19 cellular contexts compared by ENCODE assay signal in the genomic region with DNA sequence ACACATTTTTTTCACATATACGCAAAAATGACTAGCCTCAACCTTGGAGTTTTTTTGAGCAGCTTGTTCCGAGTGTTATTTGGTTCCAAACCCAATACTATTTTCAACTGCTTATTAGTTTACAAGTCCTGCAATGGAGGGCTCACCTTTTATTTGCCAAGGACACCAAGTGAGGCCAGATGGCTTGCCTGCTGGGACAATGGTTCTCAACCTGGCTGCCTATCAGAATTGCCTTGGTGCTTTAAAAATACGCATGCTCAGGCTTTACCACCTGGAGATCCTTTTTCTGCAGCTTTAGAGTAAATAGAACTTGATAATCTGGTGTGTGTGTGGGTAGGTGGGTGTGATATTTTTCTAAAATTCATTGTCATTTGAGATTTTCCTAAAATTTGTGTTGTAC.
"Had no signal": no experiment of that assay in that cellular context is flagged by ENCODE, and none has a peak within 500 bp of the region (broad histone marks: within the 10 kb centered on the region; RNA-seq: fewer than 3 reads in every experiment).

No MANE protein-coding gene starts in this region.

- H3K4me1 Mint-ChIP-seq: activated B cell treated with CpG ODN at 0.5 μM for 24 hours; activated naive CD8-positive, alpha-beta T cell treated with anti-CD3 and anti-CD28 coated beads, Interleukin-2, amount 10 ng/mL, durations not matched to agents 7 days and 5 days; activated T-helper 17 cell treated with anti-CD3 and anti-CD28 coated beads, Interleukin-2, amount 50 U/mL, for 72 hours; mesothelial cell of epicardium; stimulated activated naive B cell treated with anti-CD40 and anti-IgM and Interleukin-4, amounts not matched to agents 10 μg/mL and 1 μg/mL and 100 μg/mL, for 72 hours had no signal

- ATAC-seq: activated CD8-positive, alpha-beta T cell treated with anti-CD3 and anti-CD28 coated beads for 36 hours; activated T-helper 17 cell treated with anti-CD3 and anti-CD28 coated beads, Interleukin-2, amount 50 U/mL, for 72 hours; gastrocnemius medialis; left lung; natural killer cell treated with Interleukin-12 subunit alpha and Interleukin-12 subunit beta and Interleukin-15 and Interleukin-18, amount 100 ng/mL, for 72 hours; stimulated activated naive B cell treated with anti-CD40 and anti-IgM and Interleukin-4, amounts not matched to agents 10 μg/mL and 1 μg/mL and 100 μg/mL, for 72 hours had no signal

- DNase-seq: activated B cell treated with CpG ODN at 0.5 μM for 24 hours; activated CD4-positive, alpha-beta T cell treated with anti-CD3 and anti-CD28 coated beads for 48 hours; activated CD8-positive, alpha-beta T cell treated with anti-CD3 and anti-CD28 coated beads for 36 hours; activated naive CD4-positive, alpha-beta T cell treated with Interleukin-2 at 50 U/mL for 16 hours; activated naive CD8-positive, alpha-beta T cell treated with anti-CD3 and anti-CD28 coated beads, Interleukin-2, amount 10 ng/mL, durations not matched to agents 7 days and 5 days; activated T-cell treated with anti-CD3 and anti-CD28 coated beads, Interleukin-2, amount 50 U/mL, for 1 hour; amygdala; colonic mucosa; erythroblast; gastrocnemius medialis; head of caudate nucleus; left lung; retina; spleen; stimulated activated naive B cell treated with anti-CD40 and anti-IgM and Interleukin-4, amounts not matched to agents 10 μg/mL and 1 μg/mL and 100 μg/mL, for 72 hours; upper lobe of left lung had no signal

- H3K4me3 Mint-ChIP-seq: activated B cell treated with CpG ODN at 0.5 μM for 24 hours; activated CD8-positive, alpha-beta T cell treated with anti-CD3 and anti-CD28 coated beads for 36 hours; activated naive CD8-positive, alpha-beta T cell treated with anti-CD3 and anti-CD28 coated beads, Interleukin-2, amount 10 ng/mL, durations not matched to agents 7 days and 5 days; activated T-helper 17 cell treated with anti-CD3 and anti-CD28 coated beads, Interleukin-2, amount 50 U/mL, for 72 hours; mesothelial cell of epicardium; natural killer cell treated with Interleukin-12 subunit alpha and Interleukin-12 subunit beta and Interleukin-15 and Interleukin-18, amount 100 ng/mL, for 72 hours; stimulated activated naive B cell treated with anti-CD40 and anti-IgM and Interleukin-4, amounts not matched to agents 10 μg/mL and 1 μg/mL and 100 μg/mL, for 72 hours had no signal

- H3K27me3 Mint-ChIP-seq: activated CD8-positive, alpha-beta T cell treated with anti-CD3 and anti-CD28 coated beads for 36 hours; activated T-helper 17 cell treated with anti-CD3 and anti-CD28 coated beads, Interleukin-2, amount 50 U/mL, for 72 hours; natural killer cell treated with Interleukin-12 subunit alpha and Interleukin-12 subunit beta and Interleukin-15 and Interleukin-18, amount 100 ng/mL, for 72 hours had no signal

- H3K9me3 Mint-ChIP-seq: activated B cell treated with CpG ODN at 0.5 μM for 24 hours; activated CD8-positive, alpha-beta T cell treated with anti-CD3 and anti-CD28 coated beads for 36 hours; activated naive CD8-positive, alpha-beta T cell treated with anti-CD3 and anti-CD28 coated beads, Interleukin-2, amount 10 ng/mL, durations not matched to agents 7 days and 5 days; mesothelial cell of epicardium; stimulated activated naive B cell treated with anti-CD40 and anti-IgM and Interleukin-4, amounts not matched to agents 10 μg/mL and 1 μg/mL and 100 μg/mL, for 72 hours had no signal

- H3K36me3 Mint-ChIP-seq: activated naive CD8-positive, alpha-beta T cell treated with anti-CD3 and anti-CD28 coated beads, Interleukin-2, amount 10 ng/mL, durations not matched to agents 7 days and 5 days; mesothelial cell of epicardium; natural killer cell treated with Interleukin-12 subunit alpha and Interleukin-12 subunit beta and Interleukin-15 and Interleukin-18, amount 100 ng/mL, for 72 hours; stimulated activated naive B cell treated with anti-CD40 and anti-IgM and Interleukin-4, amounts not matched to agents 10 μg/mL and 1 μg/mL and 100 μg/mL, for 72 hours had no signal

- H3K27ac Mint-ChIP-seq: activated B cell treated with CpG ODN at 0.5 μM for 24 hours; activated CD8-positive, alpha-beta T cell treated with anti-CD3 and anti-CD28 coated beads for 36 hours; activated naive CD8-positive, alpha-beta T cell treated with anti-CD3 and anti-CD28 coated beads, Interleukin-2, amount 10 ng/mL, durations not matched to agents 7 days and 5 days; activated T-helper 17 cell treated with anti-CD3 and anti-CD28 coated beads, Interleukin-2, amount 50 U/mL, for 72 hours; mesothelial cell of epicardium; natural killer cell treated with Interleukin-12 subunit alpha and Interleukin-12 subunit beta and Interleukin-15 and Interleukin-18, amount 100 ng/mL, for 72 hours; stimulated activated naive B cell treated with anti-CD40 and anti-IgM and Interleukin-4, amounts not matched to agents 10 μg/mL and 1 μg/mL and 100 μg/mL, for 72 hours had no signal
